In the genomic region with DNA sequence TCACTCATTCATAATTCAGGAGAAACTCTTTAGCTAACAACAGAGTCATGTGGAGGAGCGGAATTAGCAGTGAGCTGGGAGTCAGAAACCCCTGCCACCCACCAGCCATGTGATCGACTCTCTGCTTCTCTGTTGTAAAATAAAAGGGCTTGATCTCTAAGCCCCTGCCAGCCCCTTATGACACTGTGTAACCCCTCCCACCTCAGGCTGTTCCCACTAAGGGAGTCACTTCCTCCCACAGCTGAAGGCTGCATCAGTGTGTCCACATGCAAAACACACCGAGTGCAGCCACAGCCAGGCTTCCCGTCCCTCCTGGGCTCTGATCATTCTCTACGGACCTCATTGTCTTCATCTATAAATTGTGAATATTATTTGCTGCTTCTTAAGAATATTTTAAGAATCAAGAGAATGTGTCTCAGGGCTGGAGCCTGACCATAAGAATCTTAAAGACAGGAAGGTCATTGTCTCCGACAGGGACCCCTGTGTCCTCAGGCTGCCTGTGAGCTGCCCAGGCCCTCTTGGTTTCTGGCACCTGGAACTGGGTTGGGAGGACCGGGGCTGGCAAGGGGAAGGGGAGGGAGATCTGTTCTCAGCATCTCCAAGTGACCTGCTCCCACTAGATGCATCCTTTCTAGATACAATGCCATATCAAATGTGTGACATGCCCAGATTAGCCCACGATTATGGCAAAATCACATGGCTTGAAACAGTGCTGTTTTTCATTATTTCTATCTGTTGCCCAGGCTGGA, we compare ENCODE assay signal across 9 cellular contexts.
A peak's percentile ranks its signal among the peaks of the same experiment; 100 is the strongest.
DNase-seq lines count a peak whose midpoint lies in the region; ATAC-seq and TF ChIP-seq lines count a peak whose summit lies in the region.
"Had no signal": no experiment of that assay in that cellular context is flagged by ENCODE, and none has a peak within 500 bp of the region (broad histone marks: within the 10 kb centered on the region; RNA-seq: fewer than 3 reads in every experiment).

No MANE protein-coding gene starts in this region.

- peaks cover 0 to 24% (median 11%) of the 10 kb centered on the region in 4 donors for H3K4me1 ChIP-seq in transverse colon

- H3K9me3 ChIP-seq in CD4-positive, alpha-beta T cell (ENCODE audit: control insufficient read depth, low read length), result no peaks in the 10 kb centered on the region
- H3K9me3 ChIP-seq in neural cell (ENCODE audit: low read length) (no peaks in the 10 kb centered on the region), transverse colon (no peaks in the 10 kb centered on the region)

- peaks cover 76% of the 10 kb centered on the region for H3K4me1 Mint-ChIP-seq in CD4-positive, alpha-beta T cell (ENCODE audit: low read depth)
- peaks cover 36% of the 10 kb centered on the region for H3K4me1 Mint-ChIP-seq in brain

- peak overlapping the region; percentile 91 for H3K27ac Mint-ChIP-seq in CD4-positive, alpha-beta T cell
- peak overlapping the region; percentile 30 to 90 (median 71) for H3K27ac Mint-ChIP-seq in brain

- H3K4me3 ChIP-seq in neural cell (ENCODE audit: low read length), result no peak overlapping the region
- no peak overlapping the region for H3K4me3 ChIP-seq in transverse colon

- H3K27me3 Mint-ChIP-seq in CD4-positive, alpha-beta T cell, result no peaks in the 10 kb centered on the region
- peaks cover 2% of the 10 kb centered on the region for H3K27me3 Mint-ChIP-seq in brain

- TF ChIP-seq EP300 in neural cell (conservative IDR thresholded peaks at IDR 0.05; ENCODE audit: poor library complexity, severe bottlenecking), result no peak
- TF ChIP-seq EP300 in transverse colon (IDR thresholded peaks at IDR 0.05; ENCODE audit: low read depth), result no peak

- no peak for DNase-seq in CD4-positive, alpha-beta T cell
- peak; percentile 20 for DNase-seq in NOMO-1 treated with DMSO at 0.1 percent for 48 hours (lab: John Stamatoyannopoulos, UW; ENCODE audit: unreplicated experiment)
- DNase-seq in HuH-7.5 (ENCODE audit: low spot score), result no peak
- DNase-seq in transverse colon, result no peak
- DNase-seq in NCI-H2107 (lab: John Stamatoyannopoulos, UW), result no peak
- no peak for DNase-seq in NCI-H187 treated with DMSO at 0.1 percent for 48 hours (lab: John Stamatoyannopoulos, UW)
- DNase-seq: NCI-H226 had no signal

- H3K79me2 ChIP-seq in neural cell (replicated peaks; ENCODE audit: insufficient read depth, low read length), result no peaks in the 10 kb centered on the region

- no peaks in the 10 kb centered on the region for H3K27me3 ChIP-seq in CD4-positive, alpha-beta T cell (ENCODE audit: control insufficient read depth, insufficient read depth, low read length)
- no peaks in the 10 kb centered on the region for H3K27me3 ChIP-seq in neural cell (ENCODE audit: insufficient read depth, low read depth, low read length)
- H3K27me3 ChIP-seq in transverse colon, result no peaks in the 10 kb centered on the region

- no peak for TF ChIP-seq RAD21 in neural cell (conservative IDR thresholded peaks at IDR 0.05)

- no peaks in the 10 kb centered on the region for H3K9me3 Mint-ChIP-seq in CD4-positive, alpha-beta T cell
- H3K9me3 Mint-ChIP-seq in brain, result peaks cover 0 to 3% (median 0%) of the 10 kb centered on the region in 5 experiments

- H3K9ac ChIP-seq in neural cell (ENCODE audit: low read length), result peak overlapping the region; percentile 23

- H3K27ac ChIP-seq in CD4-positive, alpha-beta T cell (ENCODE audit: low read depth, low read length), result no peak overlapping the region
- H3K27ac ChIP-seq in neural cell (ENCODE audit: low read length), result peak overlapping the region; percentile 28
- H3K27ac ChIP-seq in transverse colon, result no peak overlapping the region

- CTCF ChIA-PET in CD4-positive, alpha-beta T cell (lab: Charles Lee), result interaction anchor here (0.8 to 1.7 kb wide), 4 partner anchors 9 to 20 kb away, joined by 3 to 8 read pairs (median 4); no protein-coding TSS in a partner anchor

- intact Hi-C loops in CD4-positive, alpha-beta T cell (cut with DNase I, micrococcal nuclease), result loop anchor here (2.0 to 10.0 kb wide), 3 partner anchors 17 to 1771 kb away; a partner anchor contains a TSS
- intact Hi-C loops in transverse colon (cut with DNase I; ENCODE audit: low total_unique reads), result no loop called here

- peak overlapping the region; percentile 69 for H3K4me3 Mint-ChIP-seq in CD4-positive, alpha-beta T cell
- peak overlapping the region in 3 of 5 experiments; percentile 53 to 74 (median 70) for H3K4me3 Mint-ChIP-seq in brain

- in situ Hi-C loops in transverse colon (cut with MboI; ENCODE audit: low pct_ligation_motif_present in 1 of 4, low pct_unique_long_range_greater_than_20kb in 1 of 4, low sequenced_read_pairs in 3 of 4), result no loop called here

- no peak for TF ChIP-seq CTCF in CD4-positive, alpha-beta T cell (IDR thresholded peaks at IDR 0.05)
- TF ChIP-seq CTCF in brain (conservative IDR thresholded peaks at IDR 0.05) (no peak), neural cell (IDR thresholded peaks at IDR 0.05; ENCODE audit: poor library complexity, severe bottlenecking) (no peak), transverse colon (IDR thresholded peaks at IDR 0.05) (no peak)

- peaks cover 55% of the 10 kb centered on the region for H3K36me3 Mint-ChIP-seq in CD4-positive, alpha-beta T cell (ENCODE audit: low read depth)
- H3K36me3 Mint-ChIP-seq in brain, result no peaks in the 10 kb centered on the region

- POLR2A ChIA-PET in CD4-positive, alpha-beta T cell (lab: Charles Lee), result interaction anchor here (0.6 to 2.6 kb wide), 10 partner anchors 9 to 154 kb away, joined by 3 to 21 read pairs (median 4); a partner anchor contains a TSS

- peak; percentile 21 for ATAC-seq in CD4-positive, alpha-beta T cell (ENCODE audit: poor library complexity)

- TF ChIP-seq POLR2A in transverse colon (IDR thresholded peaks at IDR 0.05), result no peak

- H3K4me2 ChIP-seq in neural cell (ENCODE audit: low read length), result no peak overlapping the region

- H4K20me1 ChIP-seq in neural cell (ENCODE audit: insufficient read depth), result no peaks in the 10 kb centered on the region

- WGBS in transverse colon (ENCODE audit: low coverage in 1 of 2), 2 donors, result 40 to 60% methylated on average over 1 to 8 of the region's 8 CpGs

- H3K9me2 ChIP-seq in neural cell (ENCODE audit: insufficient read depth, low read length), result no peaks in the 10 kb centered on the region

- H2AFZ ChIP-seq in neural cell (ENCODE audit: low read depth, low read length), result no peak overlapping the region

- H3K36me3 ChIP-seq in neural cell (ENCODE audit: insufficient read depth, low read length) (no peaks in the 10 kb centered on the region), transverse colon (no peaks in the 10 kb centered on the region)

- no peaks in the 10 kb centered on the region for H3F3A ChIP-seq in neural cell (ENCODE audit: insufficient read depth, low read length, poor library complexity, severe bottlenecking)

TF ChIP-seq in neural cell, 6 proteins besides CTCF, POLR2A, EP300 and RAD21:
- TF ChIP-seq EZH2 (IDR thresholded peaks at IDR 0.05; ENCODE audit: borderline replicate concordance, insufficient read depth, low read length, poor library complexity, severe bottlenecking), result no peak
